1 cellular context compared by ENCODE assay signal in the genomic region with DNA sequence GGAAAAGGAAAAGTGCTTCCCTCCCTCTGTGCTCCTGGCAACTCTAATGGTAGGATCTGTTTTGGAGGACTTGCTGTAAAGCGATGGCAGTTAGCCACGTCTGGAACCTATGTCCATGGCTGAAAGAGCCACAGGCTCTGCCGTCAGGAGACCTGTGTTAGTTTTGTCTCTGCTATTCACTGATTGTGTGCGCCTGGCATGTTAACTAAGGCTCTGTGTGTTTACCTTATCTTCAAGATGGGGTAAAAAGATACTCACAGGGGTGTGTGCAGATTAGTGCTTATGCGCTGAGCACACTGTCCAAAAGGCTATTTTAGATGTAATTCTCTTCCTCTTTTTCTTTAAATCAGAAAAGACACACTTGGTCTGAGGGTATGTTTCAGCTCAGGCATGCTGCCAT.
TF ChIP-seq lines count a peak whose summit lies in the region.

No MANE protein-coding gene starts in this region.

TF ChIP-seq in K562, 482 proteins besides CTCF, POLR2A, EP300 and RAD21 (continued from another document and continues in another):
- TF ChIP-seq ZNF121 (CRISPR knock-in tag; conservative IDR thresholded peaks at IDR 0.05) (no peak), SLC30A9 (CRISPR knock-in tag; IDR thresholded peaks at IDR 0.05) (no peak), XRCC5 (IDR thresholded peaks at IDR 0.05; ENCODE audit: low read depth, low read length) (no peak), FIP1L1 (IDR thresholded peaks at IDR 0.05; ENCODE audit: low read depth, low read length, poor library complexity, severe bottlenecking) (no peak), SAFB2 (IDR thresholded peaks at IDR 0.05; ENCODE audit: borderline replicate concordance, low read depth, low read length, severe bottlenecking) (no peak), GABPA (tag; conservative IDR thresholded peaks at IDR 0.05; ENCODE audit: low read depth) (no peak), SMARCE1 (IDR thresholded peaks at IDR 0.05) (peak; percentile 78; the same call in 1 of the 2 replicates), KLF16 (IDR thresholded peaks at IDR 0.05) (peak; percentile 71), PPARD (CRISPR knock-in tag; IDR thresholded peaks at IDR 0.05) (no peak), TBL1XR1 (IDR thresholded peaks at IDR 0.05; ENCODE audit: low read length in 2 of 2) (0 out of 4 replicates have a peak, but pooled peaks of 1 of the 2 experiments have one; percentile 32), LCOR (CRISPR knock-in tag; IDR thresholded peaks at IDR 0.05) (no peak), HNRNPK (IDR thresholded peaks at IDR 0.05; ENCODE audit: low read depth, low read length, poor library complexity, severe bottlenecking) (no peak), ATF1 (CRISPR knock-in tag; IDR thresholded peaks at IDR 0.05) (no peak), ATF1 (tag; IDR thresholded peaks at IDR 0.05) (no peak), RFX1 (IDR thresholded peaks at IDR 0.05) (no peak), SMAD3 (CRISPR knock-in tag; conservative IDR thresholded peaks at IDR 0.05) (no peak), MCM7 (IDR thresholded peaks at IDR 0.05) (no peak), BCOR (IDR thresholded peaks at IDR 0.05) (0 out of 2 replicates have a peak, but pooled peaks have one; percentile 8), KDM2B (CRISPR knock-in tag; IDR thresholded peaks at IDR 0.05) (no peak), PHF8 (IDR thresholded peaks at IDR 0.05; ENCODE audit: borderline replicate concordance, low read length) (no peak), PCBP2 (IDR thresholded peaks at IDR 0.05; ENCODE audit: low read depth, low read length, poor library complexity, severe bottlenecking) (no peak), TCF3 (CRISPR knock-in tag; IDR thresholded peaks at IDR 0.05) (peak; percentile 65), XRCC3 (IDR thresholded peaks at IDR 0.05) (no peak), CBFA2T2 (conservative IDR thresholded peaks at IDR 0.05) (peak; percentile 54; the same call in 1 of the 2 replicates), ZNF75A (CRISPR knock-in tag; IDR thresholded peaks at IDR 0.05) (no peak), HDAC2 (IDR thresholded peaks at IDR 0.05) (no peak), TEAD4 (IDR thresholded peaks at IDR 0.05; ENCODE audit: low read length) (peak; percentile 88), TEAD4 (CRISPR knock-in tag; IDR thresholded peaks at IDR 0.05; ENCODE audit: borderline replicate concordance) (no peak), CREBBP (IDR thresholded peaks at IDR 0.05; ENCODE audit: low read depth, low read length) (no peak), TRIM24 (IDR thresholded peaks at IDR 0.05) (peak; percentile 20 to 42; a peak in 2 of 4 replicates), ZFP36 (IDR thresholded peaks at IDR 0.05; ENCODE audit: low read depth, low read length, partially characterized antibody) (no peak), CXXC5 (CRISPR knock-in tag; IDR thresholded peaks at IDR 0.05) (0 out of 2 replicates have a peak, but pooled peaks have one; percentile 26)
- TF ChIP-seq, protein P1, sequence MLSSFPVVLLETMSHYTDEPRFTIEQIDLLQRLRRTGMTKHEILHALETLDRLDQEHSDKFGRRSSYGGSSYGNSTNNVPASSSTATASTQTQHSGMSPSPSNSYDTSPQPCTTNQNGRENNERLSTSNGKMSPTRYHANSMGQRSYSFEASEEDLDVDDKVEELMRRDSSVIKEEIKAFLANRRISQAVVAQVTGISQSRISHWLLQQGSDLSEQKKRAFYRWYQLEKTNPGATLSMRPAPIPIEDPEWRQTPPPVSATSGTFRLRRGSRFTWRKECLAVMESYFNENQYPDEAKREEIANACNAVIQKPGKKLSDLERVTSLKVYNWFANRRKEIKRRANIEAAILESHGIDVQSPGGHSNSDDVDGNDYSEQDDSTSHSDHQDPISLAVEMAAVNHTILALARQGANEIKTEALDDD (IDR thresholded peaks at IDR 0.05), result peak; percentile 62; the same call in 1 of the 2 replicates
- TF ChIP-seq, protein P2, sequence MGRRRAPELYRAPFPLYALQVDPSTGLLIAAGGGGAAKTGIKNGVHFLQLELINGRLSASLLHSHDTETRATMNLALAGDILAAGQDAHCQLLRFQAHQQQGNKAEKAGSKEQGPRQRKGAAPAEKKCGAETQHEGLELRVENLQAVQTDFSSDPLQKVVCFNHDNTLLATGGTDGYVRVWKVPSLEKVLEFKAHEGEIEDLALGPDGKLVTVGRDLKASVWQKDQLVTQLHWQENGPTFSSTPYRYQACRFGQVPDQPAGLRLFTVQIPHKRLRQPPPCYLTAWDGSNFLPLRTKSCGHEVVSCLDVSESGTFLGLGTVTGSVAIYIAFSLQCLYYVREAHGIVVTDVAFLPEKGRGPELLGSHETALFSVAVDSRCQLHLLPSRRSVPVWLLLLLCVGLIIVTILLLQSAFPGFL (CRISPR knock-in tag; IDR thresholded peaks at IDR 0.05), result no peak
- TF ChIP-seq, protein P3, sequence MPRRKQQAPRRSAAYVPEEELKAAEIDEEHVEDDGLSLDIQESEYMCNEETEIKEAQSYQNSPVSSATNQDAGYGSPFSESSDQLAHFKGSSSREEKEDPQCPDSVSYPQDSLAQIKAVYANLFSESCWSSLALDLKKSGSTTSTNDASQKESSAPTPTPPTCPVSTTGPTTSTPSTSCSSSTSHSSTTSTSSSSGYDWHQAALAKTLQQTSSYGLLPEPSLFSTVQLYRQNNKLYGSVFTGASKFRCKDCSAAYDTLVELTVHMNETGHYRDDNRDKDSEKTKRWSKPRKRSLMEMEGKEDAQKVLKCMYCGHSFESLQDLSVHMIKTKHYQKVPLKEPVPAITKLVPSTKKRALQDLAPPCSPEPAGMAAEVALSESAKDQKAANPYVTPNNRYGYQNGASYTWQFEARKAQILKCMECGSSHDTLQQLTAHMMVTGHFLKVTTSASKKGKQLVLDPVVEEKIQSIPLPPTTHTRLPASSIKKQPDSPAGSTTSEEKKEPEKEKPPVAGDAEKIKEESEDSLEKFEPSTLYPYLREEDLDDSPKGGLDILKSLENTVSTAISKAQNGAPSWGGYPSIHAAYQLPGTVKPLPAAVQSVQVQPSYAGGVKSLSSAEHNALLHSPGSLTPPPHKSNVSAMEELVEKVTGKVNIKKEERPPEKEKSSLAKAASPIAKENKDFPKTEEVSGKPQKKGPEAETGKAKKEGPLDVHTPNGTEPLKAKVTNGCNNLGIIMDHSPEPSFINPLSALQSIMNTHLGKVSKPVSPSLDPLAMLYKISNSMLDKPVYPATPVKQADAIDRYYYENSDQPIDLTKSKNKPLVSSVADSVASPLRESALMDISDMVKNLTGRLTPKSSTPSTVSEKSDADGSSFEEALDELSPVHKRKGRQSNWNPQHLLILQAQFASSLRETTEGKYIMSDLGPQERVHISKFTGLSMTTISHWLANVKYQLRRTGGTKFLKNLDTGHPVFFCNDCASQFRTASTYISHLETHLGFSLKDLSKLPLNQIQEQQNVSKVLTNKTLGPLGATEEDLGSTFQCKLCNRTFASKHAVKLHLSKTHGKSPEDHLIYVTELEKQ (CRISPR knock-in tag; IDR thresholded peaks at IDR 0.05), result no peak
- TF ChIP-seq, protein P4, sequence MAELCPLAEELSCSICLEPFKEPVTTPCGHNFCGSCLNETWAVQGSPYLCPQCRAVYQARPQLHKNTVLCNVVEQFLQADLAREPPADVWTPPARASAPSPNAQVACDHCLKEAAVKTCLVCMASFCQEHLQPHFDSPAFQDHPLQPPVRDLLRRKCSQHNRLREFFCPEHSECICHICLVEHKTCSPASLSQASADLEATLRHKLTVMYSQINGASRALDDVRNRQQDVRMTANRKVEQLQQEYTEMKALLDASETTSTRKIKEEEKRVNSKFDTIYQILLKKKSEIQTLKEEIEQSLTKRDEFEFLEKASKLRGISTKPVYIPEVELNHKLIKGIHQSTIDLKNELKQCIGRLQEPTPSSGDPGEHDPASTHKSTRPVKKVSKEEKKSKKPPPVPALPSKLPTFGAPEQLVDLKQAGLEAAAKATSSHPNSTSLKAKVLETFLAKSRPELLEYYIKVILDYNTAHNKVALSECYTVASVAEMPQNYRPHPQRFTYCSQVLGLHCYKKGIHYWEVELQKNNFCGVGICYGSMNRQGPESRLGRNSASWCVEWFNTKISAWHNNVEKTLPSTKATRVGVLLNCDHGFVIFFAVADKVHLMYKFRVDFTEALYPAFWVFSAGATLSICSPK (IDR thresholded peaks at IDR 0.05; ENCODE audit: borderline replicate concordance), result no peak
- TF ChIP-seq, protein P5, sequence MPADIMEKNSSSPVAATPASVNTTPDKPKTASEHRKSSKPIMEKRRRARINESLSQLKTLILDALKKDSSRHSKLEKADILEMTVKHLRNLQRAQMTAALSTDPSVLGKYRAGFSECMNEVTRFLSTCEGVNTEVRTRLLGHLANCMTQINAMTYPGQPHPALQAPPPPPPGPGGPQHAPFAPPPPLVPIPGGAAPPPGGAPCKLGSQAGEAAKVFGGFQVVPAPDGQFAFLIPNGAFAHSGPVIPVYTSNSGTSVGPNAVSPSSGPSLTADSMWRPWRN (IDR thresholded peaks at IDR 0.05; ENCODE audit: low read depth), result peak; percentile 81
- TF ChIP-seq, protein P6, sequence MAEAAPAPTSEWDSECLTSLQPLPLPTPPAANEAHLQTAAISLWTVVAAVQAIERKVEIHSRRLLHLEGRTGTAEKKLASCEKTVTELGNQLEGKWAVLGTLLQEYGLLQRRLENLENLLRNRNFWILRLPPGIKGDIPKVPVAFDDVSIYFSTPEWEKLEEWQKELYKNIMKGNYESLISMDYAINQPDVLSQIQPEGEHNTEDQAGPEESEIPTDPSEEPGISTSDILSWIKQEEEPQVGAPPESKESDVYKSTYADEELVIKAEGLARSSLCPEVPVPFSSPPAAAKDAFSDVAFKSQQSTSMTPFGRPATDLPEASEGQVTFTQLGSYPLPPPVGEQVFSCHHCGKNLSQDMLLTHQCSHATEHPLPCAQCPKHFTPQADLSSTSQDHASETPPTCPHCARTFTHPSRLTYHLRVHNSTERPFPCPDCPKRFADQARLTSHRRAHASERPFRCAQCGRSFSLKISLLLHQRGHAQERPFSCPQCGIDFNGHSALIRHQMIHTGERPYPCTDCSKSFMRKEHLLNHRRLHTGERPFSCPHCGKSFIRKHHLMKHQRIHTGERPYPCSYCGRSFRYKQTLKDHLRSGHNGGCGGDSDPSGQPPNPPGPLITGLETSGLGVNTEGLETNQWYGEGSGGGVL (CRISPR knock-in tag; IDR thresholded peaks at IDR 0.05), result no peak
- TF ChIP-seq, protein P7, sequence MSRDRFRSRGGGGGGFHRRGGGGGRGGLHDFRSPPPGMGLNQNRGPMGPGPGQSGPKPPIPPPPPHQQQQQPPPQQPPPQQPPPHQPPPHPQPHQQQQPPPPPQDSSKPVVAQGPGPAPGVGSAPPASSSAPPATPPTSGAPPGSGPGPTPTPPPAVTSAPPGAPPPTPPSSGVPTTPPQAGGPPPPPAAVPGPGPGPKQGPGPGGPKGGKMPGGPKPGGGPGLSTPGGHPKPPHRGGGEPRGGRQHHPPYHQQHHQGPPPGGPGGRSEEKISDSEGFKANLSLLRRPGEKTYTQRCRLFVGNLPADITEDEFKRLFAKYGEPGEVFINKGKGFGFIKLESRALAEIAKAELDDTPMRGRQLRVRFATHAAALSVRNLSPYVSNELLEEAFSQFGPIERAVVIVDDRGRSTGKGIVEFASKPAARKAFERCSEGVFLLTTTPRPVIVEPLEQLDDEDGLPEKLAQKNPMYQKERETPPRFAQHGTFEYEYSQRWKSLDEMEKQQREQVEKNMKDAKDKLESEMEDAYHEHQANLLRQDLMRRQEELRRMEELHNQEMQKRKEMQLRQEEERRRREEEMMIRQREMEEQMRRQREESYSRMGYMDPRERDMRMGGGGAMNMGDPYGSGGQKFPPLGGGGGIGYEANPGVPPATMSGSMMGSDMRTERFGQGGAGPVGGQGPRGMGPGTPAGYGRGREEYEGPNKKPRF (IDR thresholded peaks at IDR 0.05; ENCODE audit: low read depth, low read length), result no peak
- TF ChIP-seq, protein P8, sequence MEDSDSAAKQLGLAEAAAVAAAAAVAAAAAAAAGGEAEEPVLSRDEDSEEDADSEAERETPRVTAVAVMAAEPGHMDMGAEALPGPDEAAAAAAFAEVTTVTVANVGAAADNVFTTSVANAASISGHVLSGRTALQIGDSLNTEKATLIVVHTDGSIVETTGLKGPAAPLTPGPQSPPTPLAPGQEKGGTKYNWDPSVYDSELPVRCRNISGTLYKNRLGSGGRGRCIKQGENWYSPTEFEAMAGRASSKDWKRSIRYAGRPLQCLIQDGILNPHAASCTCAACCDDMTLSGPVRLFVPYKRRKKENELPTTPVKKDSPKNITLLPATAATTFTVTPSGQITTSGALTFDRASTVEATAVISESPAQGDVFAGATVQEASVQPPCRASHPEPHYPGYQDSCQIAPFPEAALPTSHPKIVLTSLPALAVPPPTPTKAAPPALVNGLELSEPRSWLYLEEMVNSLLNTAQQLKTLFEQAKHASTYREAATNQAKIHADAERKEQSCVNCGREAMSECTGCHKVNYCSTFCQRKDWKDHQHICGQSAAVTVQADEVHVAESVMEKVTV (CRISPR knock-in tag; IDR thresholded peaks at IDR 0.05), result no peak
- TF ChIP-seq, protein P9, sequence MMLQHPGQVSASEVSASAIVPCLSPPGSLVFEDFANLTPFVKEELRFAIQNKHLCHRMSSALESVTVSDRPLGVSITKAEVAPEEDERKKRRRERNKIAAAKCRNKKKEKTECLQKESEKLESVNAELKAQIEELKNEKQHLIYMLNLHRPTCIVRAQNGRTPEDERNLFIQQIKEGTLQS (IDR thresholded peaks at IDR 0.05), result no peak
- TF ChIP-seq, protein P9 (CRISPR knock-in tag; conservative IDR thresholded peaks at IDR 0.05), result no peak
- TF ChIP-seq, protein P10, sequence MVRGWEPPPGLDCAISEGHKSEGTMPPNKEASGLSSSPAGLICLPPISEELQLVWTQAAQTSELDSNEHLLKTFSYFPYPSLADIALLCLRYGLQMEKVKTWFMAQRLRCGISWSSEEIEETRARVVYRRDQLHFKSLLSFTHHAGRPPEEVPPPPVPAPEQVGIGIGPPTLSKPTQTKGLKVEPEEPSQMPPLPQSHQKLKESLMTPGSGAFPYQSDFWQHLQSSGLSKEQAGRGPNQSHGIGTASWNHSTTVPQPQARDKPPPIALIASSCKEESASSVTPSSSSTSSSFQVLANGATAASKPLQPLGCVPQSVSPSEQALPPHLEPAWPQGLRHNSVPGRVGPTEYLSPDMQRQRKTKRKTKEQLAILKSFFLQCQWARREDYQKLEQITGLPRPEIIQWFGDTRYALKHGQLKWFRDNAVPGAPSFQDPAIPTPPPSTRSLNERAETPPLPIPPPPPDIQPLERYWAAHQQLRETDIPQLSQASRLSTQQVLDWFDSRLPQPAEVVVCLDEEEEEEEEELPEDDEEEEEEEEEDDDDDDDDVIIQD (CRISPR knock-in tag; IDR thresholded peaks at IDR 0.05), result no peak
- TF ChIP-seq, protein P11, sequence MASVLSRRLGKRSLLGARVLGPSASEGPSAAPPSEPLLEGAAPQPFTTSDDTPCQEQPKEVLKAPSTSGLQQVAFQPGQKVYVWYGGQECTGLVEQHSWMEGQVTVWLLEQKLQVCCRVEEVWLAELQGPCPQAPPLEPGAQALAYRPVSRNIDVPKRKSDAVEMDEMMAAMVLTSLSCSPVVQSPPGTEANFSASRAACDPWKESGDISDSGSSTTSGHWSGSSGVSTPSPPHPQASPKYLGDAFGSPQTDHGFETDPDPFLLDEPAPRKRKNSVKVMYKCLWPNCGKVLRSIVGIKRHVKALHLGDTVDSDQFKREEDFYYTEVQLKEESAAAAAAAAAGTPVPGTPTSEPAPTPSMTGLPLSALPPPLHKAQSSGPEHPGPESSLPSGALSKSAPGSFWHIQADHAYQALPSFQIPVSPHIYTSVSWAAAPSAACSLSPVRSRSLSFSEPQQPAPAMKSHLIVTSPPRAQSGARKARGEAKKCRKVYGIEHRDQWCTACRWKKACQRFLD (CRISPR knock-in tag; IDR thresholded peaks at IDR 0.05), result no peak
